ENCODE assay signal across 10 cellular contexts in the genomic region with DNA sequence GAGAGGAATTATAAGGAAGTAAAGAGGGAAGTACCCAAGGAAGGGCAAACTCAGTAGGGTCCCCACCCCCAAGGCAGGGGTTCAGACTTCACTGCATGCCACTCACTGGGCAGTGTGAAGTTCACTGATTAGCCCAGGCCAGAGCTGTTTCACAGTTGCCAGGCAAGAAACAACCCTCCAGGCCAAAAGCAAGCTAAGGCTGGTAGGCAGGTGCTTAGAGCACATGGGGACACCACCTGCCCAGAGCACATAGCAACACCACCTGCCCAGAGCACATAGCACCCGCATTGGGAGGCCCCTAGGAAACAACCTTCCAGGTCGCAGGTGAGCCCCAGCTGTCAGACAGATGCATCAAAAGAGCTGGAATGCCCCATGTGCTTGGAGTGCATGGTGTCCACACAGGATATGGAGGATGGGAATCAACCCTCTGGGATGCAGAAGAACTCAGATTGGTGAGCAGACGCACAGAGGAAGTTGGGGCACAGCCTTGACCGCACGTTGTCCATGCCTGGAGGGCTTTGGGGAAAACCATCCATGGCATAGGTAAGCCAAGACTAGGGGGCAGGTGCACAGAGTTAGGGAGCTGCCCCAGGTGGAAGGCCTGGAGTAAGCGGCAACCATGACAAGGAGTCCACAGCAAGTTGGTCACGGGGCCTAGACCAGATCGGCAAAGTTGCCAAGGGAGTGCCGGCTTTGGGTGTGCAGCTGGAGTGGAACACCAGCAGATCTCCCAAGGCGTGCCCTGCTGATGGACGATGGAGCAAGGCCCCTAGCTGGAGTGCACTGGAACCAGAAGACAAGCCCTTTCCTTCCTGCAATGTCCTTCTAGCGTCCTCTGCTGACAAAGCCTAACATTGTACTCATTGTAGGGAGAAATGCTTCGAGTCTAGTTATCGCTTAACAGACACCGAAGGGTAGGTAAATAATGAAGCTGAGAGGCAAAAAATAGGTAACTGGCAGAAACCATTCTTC. TPM values are rescaled to one million over a fixed set of nuclear protein-coding genes. Genes with fewer than 3 reads are reported as not detected.
DNase-seq lines count a peak whose midpoint lies in the region; ATAC-seq, FAIRE-seq and TF ChIP-seq lines count a peak whose summit lies in the region.
"Had no signal": no experiment of that assay in that cellular context is flagged by ENCODE, and none has a peak within 500 bp of the region (broad histone marks: within the 10 kb centered on the region; RNA-seq: fewer than 3 reads in every experiment).

No MANE protein-coding gene starts in this region.

- TF ChIP-seq POLR2A in right lobe of liver (IDR thresholded peaks at IDR 0.05) (no peak), sigmoid colon (IDR thresholded peaks at IDR 0.05) (no peak)

- DNase-seq in G401 (ENCODE audit: low spot score) (peak; percentile 37), LHCN-M2 (ENCODE audit: low read depth) (peak; percentile 76), astrocyte (ENCODE audit: low read depth) (no peak), right lobe of liver (peak in 1 of 3 donors; percentile 48), sigmoid colon (no peak), kidney glomerular epithelial cell (lab: John Stamatoyannopoulos, UW) (no peak), left ventricle myocardium inferior (no peak)
- DNase-seq: NCI-H1436 treated with DMSO at 0.1 percent for 48 hours had no signal

- no peak overlapping the region for H3K27ac ChIP-seq in astrocyte (ENCODE audit: low read depth, low read length)
- H3K27ac ChIP-seq in right lobe of liver: no peak overlapping the region
- no peak overlapping the region for H3K27ac ChIP-seq in sigmoid colon
- H3K27ac ChIP-seq in left ventricle myocardium inferior (replicated peaks): no peak overlapping the region
- H3K27ac ChIP-seq: suprapubic skin had no signal

- no peaks in the 10 kb centered on the region for H3K36me3 Mint-ChIP-seq in astrocyte (ENCODE audit: low read depth, unreplicated experiment)

- no peak overlapping the region for H2AFZ ChIP-seq in astrocyte (ENCODE audit: low read depth, low read length)

- 45% methylated on average over 8 of the region's 15 CpGs for WGBS in right lobe of liver (ENCODE audit: insufficient coverage, low coverage, low lambda C conversion rate, missing lambda C conversion rate)
- WGBS in sigmoid colon, 2 donors: 78 to 88% methylated on average over 15 of the region's 15 CpGs

- H3K4me2 ChIP-seq in astrocyte (ENCODE audit: low read length): no peak overlapping the region

- H3K27ac Mint-ChIP-seq in astrocyte (ENCODE audit: unreplicated experiment): no peak overlapping the region

- intact Hi-C loops in right lobe of liver (cut with DNase I) (loop anchor here (5.0 to 10.0 kb wide), 2 partner anchors 47 to 120 kb away; no protein-coding TSS in a partner anchor), sigmoid colon (cut with DNase I) (loop anchor here (1.0 kb wide), 1 partner anchor 47 kb away; no protein-coding TSS in a partner anchor), left ventricle myocardium inferior (cut with micrococcal nuclease) (loop anchor here (5.0 kb wide), 1 partner anchor 47 kb away; no protein-coding TSS in a partner anchor)

- peaks cover 3% of the 10 kb centered on the region for H3K4me1 Mint-ChIP-seq in astrocyte (ENCODE audit: low read depth, unreplicated experiment)

- H3K4me1 ChIP-seq in astrocyte (ENCODE audit: insufficient read depth, low read length) (no peaks in the 10 kb centered on the region), right lobe of liver (peaks cover 0 to 7% (median 0%) of the 10 kb centered on the region in 4 donors), sigmoid colon (peaks cover 0 to 7% (median 3%) of the 10 kb centered on the region in 4 donors), left ventricle myocardium inferior (peaks cover 3% of the 10 kb centered on the region)

- no peaks in the 10 kb centered on the region for H3K27me3 ChIP-seq in astrocyte (ENCODE audit: insufficient read depth, low read length)
- H3K27me3 ChIP-seq in right lobe of liver: no peaks in the 10 kb centered on the region
- H3K27me3 ChIP-seq in sigmoid colon: no peaks in the 10 kb centered on the region
- no peaks in the 10 kb centered on the region for H3K27me3 ChIP-seq in left ventricle myocardium inferior (ENCODE audit: low read depth)
- H3K27me3 ChIP-seq: suprapubic skin had no signal

- H3K4me3 Mint-ChIP-seq in astrocyte (ENCODE audit: unreplicated experiment): no peak overlapping the region

- H3K9me3 ChIP-seq in astrocyte (ENCODE audit: insufficient read depth, low read depth, low read length) (no peaks in the 10 kb centered on the region), right lobe of liver (no peaks in the 10 kb centered on the region), sigmoid colon (no peaks in the 10 kb centered on the region), left ventricle myocardium inferior (replicated peaks) (no peaks in the 10 kb centered on the region)
- H3K9me3 ChIP-seq: suprapubic skin had no signal

- in situ Hi-C loops in G401 (cut with HindIII; ENCODE audit: low sequenced_read_pairs): no loop called here

- H4K20me1 ChIP-seq in astrocyte (ENCODE audit: insufficient read depth, low read length): no peaks in the 10 kb centered on the region

- H3K36me3 ChIP-seq in astrocyte (ENCODE audit: insufficient read depth, low read length): no peaks in the 10 kb centered on the region
- H3K36me3 ChIP-seq in right lobe of liver: no peaks in the 10 kb centered on the region
- no peaks in the 10 kb centered on the region for H3K36me3 ChIP-seq in sigmoid colon
- no peaks in the 10 kb centered on the region for H3K36me3 ChIP-seq in left ventricle myocardium inferior
- H3K36me3 ChIP-seq: suprapubic skin had no signal

- no peak for FAIRE-seq in astrocyte (lab: Jason Lieb, UNC)

- H3K79me2 ChIP-seq in astrocyte (ENCODE audit: insufficient read depth, low read length): no peaks in the 10 kb centered on the region

- peak; percentile 56 to 78 (median 70) for ATAC-seq in right lobe of liver
- ATAC-seq in GM18861 (IDR thresholded peaks at IDR 0.05; ENCODE audit: unreplicated experiment): no peak

- H3K4me3 ChIP-seq in astrocyte (ENCODE audit: insufficient read depth, low read depth, low read length) (no peak overlapping the region), right lobe of liver (no peak overlapping the region), sigmoid colon (no peak overlapping the region), left ventricle myocardium inferior (no peak overlapping the region)
- H3K4me3 ChIP-seq: suprapubic skin had no signal

- no peak overlapping the region for H3K9ac ChIP-seq in astrocyte (ENCODE audit: low read length)

- peaks cover 4% of the 10 kb centered on the region for H3K9me3 Mint-ChIP-seq in astrocyte (ENCODE audit: unreplicated experiment)

- TF ChIP-seq CTCF in astrocyte (IDR thresholded peaks at IDR 0.05; ENCODE audit: insufficient read depth, low read depth, low read length) (peak; percentile 37), right lobe of liver (IDR thresholded peaks at IDR 0.05) (peak; percentile 15 to 47 (median 32)), sigmoid colon (IDR thresholded peaks at IDR 0.05) (no peak), left ventricle myocardium inferior (IDR thresholded peaks at IDR 0.05; ENCODE audit: borderline replicate concordance) (no peak)

- peaks cover 5% of the 10 kb centered on the region for H3K27me3 Mint-ChIP-seq in astrocyte (ENCODE audit: low read depth, unreplicated experiment)

- TF ChIP-seq EP300 in sigmoid colon (IDR thresholded peaks at IDR 0.05): no peak

RNA-seq across cellular contexts. Expression of a gene that starts 7.8 kb away (rescaled TPM):
- total RNA-seq in G401 (2014; rRNA removed; shearing (Covaris generic)): not detected in 2 replicates
- total RNA-seq in LHCN-M2 (2014; rRNA removed) (10.6 and 16.2 TPM in 2 replicates), astrocyte (7.8 and 8.3 TPM in 2 replicates), right lobe of liver (1 to 10 TPM; 1.7 to 3.9 (median 2.0) TPM), sigmoid colon (10 to 100 TPM in 3 of 4 donors, 1 to 10 TPM in 1; 6.9 to 17.6 (median 12.0) TPM), left ventricle myocardium inferior (4.9 TPM)
- 9.0 TPM for polyA plus RNA-seq in LHCN-M2 (2012)
- polyA plus RNA-seq in sigmoid colon: 10 to 100 TPM; 12.5 to 14.4 (median 14.1) TPM

RNA-seq across cellular contexts. Expression of a gene that starts 22.4 kb away (rescaled TPM):
- 16.7 and 18.1 TPM in 2 replicates for total RNA-seq in G401 (2014; rRNA removed; shearing (Covaris generic))
- total RNA-seq in LHCN-M2 (2014; rRNA removed) (66.3 and 70.2 TPM in 2 replicates), astrocyte (32.9 and 36.8 TPM in 2 replicates), right lobe of liver (10 to 100 TPM; 18.2 to 41.0 (median 26.4) TPM), sigmoid colon (10 to 100 TPM; 13.5 to 33.8 (median 21.0) TPM), left ventricle myocardium inferior (20.9 TPM)
- polyA plus RNA-seq in LHCN-M2 (2012): 119 TPM
- 10 to 100 TPM; 12.6 to 39.9 (median 19.4) TPM for polyA plus RNA-seq in sigmoid colon

RNA-seq across cellular contexts. Expression of a gene that starts 22.9 kb away (rescaled TPM):
- total RNA-seq in G401 (2014; rRNA removed; shearing (Covaris generic)): 19.0 and 20.4 TPM in 2 replicates
- 97.0 and 135 TPM in 2 replicates for total RNA-seq in LHCN-M2 (2014; rRNA removed)
- 107 TPM for polyA plus RNA-seq in LHCN-M2 (2012)
- 26.4 and 29.2 TPM in 2 replicates for total RNA-seq in astrocyte
- 10 to 100 TPM; 25.6 to 41.8 (median 35.2) TPM for total RNA-seq in right lobe of liver
- 10 to 100 TPM; 17.3 to 39.6 (median 30.5) TPM for total RNA-seq in sigmoid colon
- polyA plus RNA-seq in sigmoid colon: 10 to 100 TPM; 35.1 to 66.2 (median 39.6) TPM
- total RNA-seq in left ventricle myocardium inferior: 10.5 TPM

RNA-seq across cellular contexts. Expression of a gene that starts 45.2 kb away (rescaled TPM):
- 29.5 and 39.1 TPM in 2 replicates for total RNA-seq in G401 (2014; rRNA removed; shearing (Covaris generic))
- total RNA-seq in LHCN-M2 (2014; rRNA removed) (38.9 and 45.2 TPM in 2 replicates), astrocyte (56.3 and 63.2 TPM in 2 replicates), right lobe of liver (10 to 100 TPM; 16.7 to 52.0 (median 31.7) TPM), sigmoid colon (10 to 100 TPM; 38.2 to 45.4 (median 42.0) TPM), left ventricle myocardium inferior (39.9 TPM)
- 34.9 TPM for polyA plus RNA-seq in LHCN-M2 (2012)
- polyA plus RNA-seq in sigmoid colon: 10 to 100 TPM; 18.0 to 48.4 (median 19.0) TPM

RNA-seq across cellular contexts. Expression of a gene that starts 45.4 kb away (rescaled TPM):
- total RNA-seq in G401 (2014; rRNA removed; shearing (Covaris generic)): 19.5 and 22.3 TPM in 2 replicates
- total RNA-seq in LHCN-M2 (2014; rRNA removed) (26.2 and 38.2 TPM in 2 replicates), astrocyte (35.5 and 38.8 TPM in 2 replicates), right lobe of liver (10 to 100 TPM; 17.7 to 62.5 (median 23.3) TPM), sigmoid colon (10 to 100 TPM; 27.3 to 97.3 (median 61.2) TPM), left ventricle myocardium inferior (38.1 TPM)
- polyA plus RNA-seq in LHCN-M2 (2012): 43.0 TPM
- polyA plus RNA-seq in sigmoid colon: 10 to 100 TPM; 45.7 to 62.5 (median 61.7) TPM

Comparison
In these comparisons a context has a peak if more than half of its experiments do, and no peak if none do; other contexts are left out.
1. DNase-seq: peak in G401 (single experiment) and LHCN-M2 (single experiment); none in astrocyte (single experiment), sigmoid colon (single experiment), kidney glomerular epithelial cell (single experiment) and left ventricle myocardium inferior (single experiment).
2. CTCF ChIP-seq: peak in astrocyte (single experiment) and right lobe of liver (4 of 4); none in sigmoid colon (0 of 4) and left ventricle myocardium inferior (single experiment).